ENCODE assay signal across 7 cellular contexts in the genomic region with DNA sequence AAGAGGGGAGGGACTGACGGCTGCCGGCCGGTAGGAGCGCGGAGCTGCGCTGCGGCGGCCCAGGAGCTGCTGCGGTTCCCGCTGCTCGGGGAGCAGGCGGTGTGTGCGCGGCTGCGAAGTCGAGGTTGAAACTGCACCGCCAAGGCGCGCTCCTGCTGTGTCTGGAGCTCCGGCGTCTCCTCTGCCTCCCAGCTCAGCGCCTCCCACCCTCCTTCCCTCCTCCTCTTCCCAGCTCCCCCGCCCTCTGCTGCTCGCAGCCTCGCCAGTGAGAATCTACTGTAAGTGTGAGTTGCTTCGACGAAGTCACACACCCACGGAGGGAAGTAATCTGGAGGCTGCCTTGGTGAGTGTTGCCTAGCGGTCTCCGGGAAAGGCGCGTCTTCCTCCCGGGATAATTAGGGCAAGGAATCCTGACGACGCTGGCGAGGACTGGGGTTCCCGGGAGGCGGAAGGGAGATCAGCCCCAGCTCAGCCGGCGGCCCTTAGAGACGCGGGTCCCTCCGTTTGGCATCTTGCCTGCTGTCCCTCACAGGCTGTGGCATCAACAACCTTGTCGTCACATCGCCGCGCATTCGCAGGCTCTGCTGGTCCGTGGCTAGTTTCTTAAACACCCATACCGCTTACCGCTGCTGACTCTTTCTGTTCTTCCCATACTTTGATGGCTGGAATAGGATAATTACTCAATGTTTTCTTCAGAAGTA. TPM values are rescaled to one million over a fixed set of nuclear protein-coding genes. Genes with fewer than 3 reads are reported as not detected.
A peak's percentile ranks its signal among the peaks of the same experiment; 100 is the strongest.
DNase-seq lines count a peak whose midpoint lies in the region; ATAC-seq, FAIRE-seq and TF ChIP-seq lines count a peak whose summit lies in the region.

A gene (minus strand): TSS at position 159 of the 701 bp plus-strand sequence. CDS start 747 bp downstream, outside the sequence.

- FAIRE-seq in frontal cortex (lab: Jason Lieb, UNC), result no peak

- H3K9me3 Mint-ChIP-seq in WTC11 (no peaks in the 10 kb centered on the region), neural crest cell (no peaks in the 10 kb centered on the region)

- H3K36me3 Mint-ChIP-seq in WTC11 (no peaks in the 10 kb centered on the region), neural crest cell (ENCODE audit: low read depth) (no peaks in the 10 kb centered on the region)

- POLR2A ChIA-PET in WTC11 (lab: Charles Lee), result interaction anchor here (0.8 kb wide), 1 partner anchor 13 kb away, joined by 3 read pairs; no protein-coding TSS in a partner anchor

- TF ChIP-seq CTCF in WTC11 (IDR thresholded peaks at IDR 0.05), result no peak
- TF ChIP-seq CTCF in neural crest cell (conservative IDR thresholded peaks at IDR 0.05), result peak; percentile 53

- DNase-seq in NCI-H1105 treated with DMSO at 0.1 percent for 48 hours (lab: John Stamatoyannopoulos, UW) (peak; percentile 75), WTC11 (ENCODE audit: low spot score) (peak; percentile 85), frontal cortex (ENCODE audit: low spot score in 2 of 2) (peak; percentile 35 to 36), neural crest cell (ENCODE audit: low read depth, low spot score) (peak; percentile 64)
- no peak for DNase-seq in effector CD8-positive, alpha-beta T cell (lab: John Stamatoyannopoulos, UW)

- ATAC-seq in GM19372 (IDR thresholded peaks at IDR 0.05; ENCODE audit: low read depth, unreplicated experiment), result peak; percentile 70
- ATAC-seq in WTC11, result peak; percentile 83
- no peak for ATAC-seq in HG02870 (IDR thresholded peaks at IDR 0.05; ENCODE audit: unreplicated experiment)

- H3K27me3 Mint-ChIP-seq in WTC11 (ENCODE audit: low read depth) (peaks cover 79% of the 10 kb centered on the region), neural crest cell (ENCODE audit: low read depth) (peaks cover 88% of the 10 kb centered on the region)

- CTCF ChIA-PET in WTC11 (lab: Charles Lee), result interaction anchor here (0.9 kb wide), 2 partner anchors 13 to 935 kb away, joined by 3 read pairs; no protein-coding TSS in a partner anchor

- H3K4me3 Mint-ChIP-seq in WTC11, result peak within 1 kb of the TSS; percentile 78
- H3K4me3 Mint-ChIP-seq in neural crest cell, result peak within 1 kb of the TSS; percentile 81

- H3K27ac Mint-ChIP-seq in WTC11 (no peak within 1 kb of the TSS), neural crest cell (ENCODE audit: unreplicated experiment) (no peak within 1 kb of the TSS)

- H3K4me1 Mint-ChIP-seq in WTC11, result peaks cover 40% of the 10 kb centered on the region
- peaks cover 21% of the 10 kb centered on the region for H3K4me1 Mint-ChIP-seq in neural crest cell

TF ChIP-seq in WTC11, 78 proteins besides CTCF, POLR2A, EP300 and RAD21 (continues in another document):
- TF ChIP-seq SMAD3 (CRISPR knock-in tag; IDR thresholded peaks at IDR 0.05; ENCODE audit: borderline replicate concordance) (0 out of 2 replicates have a peak, but pooled peaks have one; percentile 34), RELA (CRISPR knock-in tag; IDR thresholded peaks at IDR 0.05; ENCODE audit: borderline replicate concordance) (no peak), NFE2L1 (CRISPR knock-in tag; IDR thresholded peaks at IDR 0.05) (peak; percentile 91), ZNF423 (CRISPR knock-in tag; IDR thresholded peaks at IDR 0.05) (0 out of 2 replicates have a peak, but pooled peaks have one; percentile 40), ATF1 (CRISPR knock-in tag; IDR thresholded peaks at IDR 0.05) (0 out of 2 replicates have a peak, but pooled peaks have one; percentile 66), CREB1 (CRISPR knock-in tag; IDR thresholded peaks at IDR 0.05) (no peak), MYBL2 (CRISPR knock-in tag; IDR thresholded peaks at IDR 0.05) (0 out of 2 replicates have a peak, but pooled peaks have one; percentile 44), FOXP1 (CRISPR knock-in tag; IDR thresholded peaks at IDR 0.05; ENCODE audit: borderline replicate concordance) (peak; percentile 46; the same call in 1 of the 2 replicates), ESRRA (CRISPR knock-in tag; IDR thresholded peaks at IDR 0.05; ENCODE audit: borderline replicate concordance) (no peak), CREM (CRISPR knock-in tag; IDR thresholded peaks at IDR 0.05) (peak; percentile 83), TP53 (CRISPR knock-in tag; IDR thresholded peaks at IDR 0.05) (peak; percentile 64; the same call in 1 of the 2 replicates), FOXK1 (CRISPR knock-in tag; IDR thresholded peaks at IDR 0.05) (peak; percentile 68; the same call in 1 of the 2 replicates)
- TF ChIP-seq, protein P1, sequence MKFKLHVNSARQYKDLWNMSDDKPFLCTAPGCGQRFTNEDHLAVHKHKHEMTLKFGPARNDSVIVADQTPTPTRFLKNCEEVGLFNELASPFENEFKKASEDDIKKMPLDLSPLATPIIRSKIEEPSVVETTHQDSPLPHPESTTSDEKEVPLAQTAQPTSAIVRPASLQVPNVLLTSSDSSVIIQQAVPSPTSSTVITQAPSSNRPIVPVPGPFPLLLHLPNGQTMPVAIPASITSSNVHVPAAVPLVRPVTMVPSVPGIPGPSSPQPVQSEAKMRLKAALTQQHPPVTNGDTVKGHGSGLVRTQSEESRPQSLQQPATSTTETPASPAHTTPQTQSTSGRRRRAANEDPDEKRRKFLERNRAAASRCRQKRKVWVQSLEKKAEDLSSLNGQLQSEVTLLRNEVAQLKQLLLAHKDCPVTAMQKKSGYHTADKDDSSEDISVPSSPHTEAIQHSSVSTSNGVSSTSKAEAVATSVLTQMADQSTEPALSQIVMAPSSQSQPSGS (CRISPR knock-in tag; IDR thresholded peaks at IDR 0.05; ENCODE audit: borderline replicate concordance, low read depth), result no peak
- TF ChIP-seq, protein P2, sequence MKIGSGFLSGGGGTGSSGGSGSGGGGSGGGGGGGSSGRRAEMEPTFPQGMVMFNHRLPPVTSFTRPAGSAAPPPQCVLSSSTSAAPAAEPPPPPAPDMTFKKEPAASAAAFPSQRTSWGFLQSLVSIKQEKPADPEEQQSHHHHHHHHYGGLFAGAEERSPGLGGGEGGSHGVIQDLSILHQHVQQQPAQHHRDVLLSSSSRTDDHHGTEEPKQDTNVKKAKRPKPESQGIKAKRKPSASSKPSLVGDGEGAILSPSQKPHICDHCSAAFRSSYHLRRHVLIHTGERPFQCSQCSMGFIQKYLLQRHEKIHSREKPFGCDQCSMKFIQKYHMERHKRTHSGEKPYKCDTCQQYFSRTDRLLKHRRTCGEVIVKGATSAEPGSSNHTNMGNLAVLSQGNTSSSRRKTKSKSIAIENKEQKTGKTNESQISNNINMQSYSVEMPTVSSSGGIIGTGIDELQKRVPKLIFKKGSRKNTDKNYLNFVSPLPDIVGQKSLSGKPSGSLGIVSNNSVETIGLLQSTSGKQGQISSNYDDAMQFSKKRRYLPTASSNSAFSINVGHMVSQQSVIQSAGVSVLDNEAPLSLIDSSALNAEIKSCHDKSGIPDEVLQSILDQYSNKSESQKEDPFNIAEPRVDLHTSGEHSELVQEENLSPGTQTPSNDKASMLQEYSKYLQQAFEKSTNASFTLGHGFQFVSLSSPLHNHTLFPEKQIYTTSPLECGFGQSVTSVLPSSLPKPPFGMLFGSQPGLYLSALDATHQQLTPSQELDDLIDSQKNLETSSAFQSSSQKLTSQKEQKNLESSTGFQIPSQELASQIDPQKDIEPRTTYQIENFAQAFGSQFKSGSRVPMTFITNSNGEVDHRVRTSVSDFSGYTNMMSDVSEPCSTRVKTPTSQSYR (CRISPR knock-in tag; IDR thresholded peaks at IDR 0.05), result 0 out of 2 replicates have a peak, but pooled peaks have one; percentile 27
- TF ChIP-seq, protein P3, sequence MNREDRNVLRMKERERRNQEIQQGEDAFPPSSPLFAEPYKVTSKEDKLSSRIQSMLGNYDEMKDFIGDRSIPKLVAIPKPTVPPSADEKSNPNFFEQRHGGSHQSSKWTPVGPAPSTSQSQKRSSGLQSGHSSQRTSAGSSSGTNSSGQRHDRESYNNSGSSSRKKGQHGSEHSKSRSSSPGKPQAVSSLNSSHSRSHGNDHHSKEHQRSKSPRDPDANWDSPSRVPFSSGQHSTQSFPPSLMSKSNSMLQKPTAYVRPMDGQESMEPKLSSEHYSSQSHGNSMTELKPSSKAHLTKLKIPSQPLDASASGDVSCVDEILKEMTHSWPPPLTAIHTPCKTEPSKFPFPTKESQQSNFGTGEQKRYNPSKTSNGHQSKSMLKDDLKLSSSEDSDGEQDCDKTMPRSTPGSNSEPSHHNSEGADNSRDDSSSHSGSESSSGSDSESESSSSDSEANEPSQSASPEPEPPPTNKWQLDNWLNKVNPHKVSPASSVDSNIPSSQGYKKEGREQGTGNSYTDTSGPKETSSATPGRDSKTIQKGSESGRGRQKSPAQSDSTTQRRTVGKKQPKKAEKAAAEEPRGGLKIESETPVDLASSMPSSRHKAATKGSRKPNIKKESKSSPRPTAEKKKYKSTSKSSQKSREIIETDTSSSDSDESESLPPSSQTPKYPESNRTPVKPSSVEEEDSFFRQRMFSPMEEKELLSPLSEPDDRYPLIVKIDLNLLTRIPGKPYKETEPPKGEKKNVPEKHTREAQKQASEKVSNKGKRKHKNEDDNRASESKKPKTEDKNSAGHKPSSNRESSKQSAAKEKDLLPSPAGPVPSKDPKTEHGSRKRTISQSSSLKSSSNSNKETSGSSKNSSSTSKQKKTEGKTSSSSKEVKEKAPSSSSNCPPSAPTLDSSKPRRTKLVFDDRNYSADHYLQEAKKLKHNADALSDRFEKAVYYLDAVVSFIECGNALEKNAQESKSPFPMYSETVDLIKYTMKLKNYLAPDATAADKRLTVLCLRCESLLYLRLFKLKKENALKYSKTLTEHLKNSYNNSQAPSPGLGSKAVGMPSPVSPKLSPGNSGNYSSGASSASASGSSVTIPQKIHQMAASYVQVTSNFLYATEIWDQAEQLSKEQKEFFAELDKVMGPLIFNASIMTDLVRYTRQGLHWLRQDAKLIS (CRISPR knock-in tag; IDR thresholded peaks at IDR 0.05; ENCODE audit: borderline replicate concordance), result no peak
- TF ChIP-seq, protein P4, sequence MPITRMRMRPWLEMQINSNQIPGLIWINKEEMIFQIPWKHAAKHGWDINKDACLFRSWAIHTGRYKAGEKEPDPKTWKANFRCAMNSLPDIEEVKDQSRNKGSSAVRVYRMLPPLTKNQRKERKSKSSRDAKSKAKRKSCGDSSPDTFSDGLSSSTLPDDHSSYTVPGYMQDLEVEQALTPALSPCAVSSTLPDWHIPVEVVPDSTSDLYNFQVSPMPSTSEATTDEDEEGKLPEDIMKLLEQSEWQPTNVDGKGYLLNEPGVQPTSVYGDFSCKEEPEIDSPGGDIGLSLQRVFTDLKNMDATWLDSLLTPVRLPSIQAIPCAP (CRISPR knock-in tag; IDR thresholded peaks at IDR 0.05), result peak; percentile 86

RNA-seq across cellular contexts. Expression of the gene that starts here (rescaled TPM):
- total RNA-seq in WTC11 (2021) (0.04 to 0.09 TPM (median 0.09 TPM) in 3 replicates), frontal cortex (107 TPM), neural crest cell (0.05 and 0.07 TPM in 2 replicates)

Comparison
In these comparisons a context has a peak if more than half of its experiments do, and no peak if none do; other contexts are left out.
1. RNA of the gene that starts here (total RNA-seq): 107 TPM in frontal cortex (single experiment); 0.05 to 0.07 TPM in neural crest cell and 0.04 to 0.09 TPM in WTC11; every median in the first group is over 10 times any median in the second.
2. Peak in DNase-seq and ATAC-seq in WTC11; RNA of the gene not detected or under 1 TPM.
3. Peak in DNase-seq in neural crest cell; RNA of the gene not detected or under 1 TPM.